In the genomic region with DNA sequence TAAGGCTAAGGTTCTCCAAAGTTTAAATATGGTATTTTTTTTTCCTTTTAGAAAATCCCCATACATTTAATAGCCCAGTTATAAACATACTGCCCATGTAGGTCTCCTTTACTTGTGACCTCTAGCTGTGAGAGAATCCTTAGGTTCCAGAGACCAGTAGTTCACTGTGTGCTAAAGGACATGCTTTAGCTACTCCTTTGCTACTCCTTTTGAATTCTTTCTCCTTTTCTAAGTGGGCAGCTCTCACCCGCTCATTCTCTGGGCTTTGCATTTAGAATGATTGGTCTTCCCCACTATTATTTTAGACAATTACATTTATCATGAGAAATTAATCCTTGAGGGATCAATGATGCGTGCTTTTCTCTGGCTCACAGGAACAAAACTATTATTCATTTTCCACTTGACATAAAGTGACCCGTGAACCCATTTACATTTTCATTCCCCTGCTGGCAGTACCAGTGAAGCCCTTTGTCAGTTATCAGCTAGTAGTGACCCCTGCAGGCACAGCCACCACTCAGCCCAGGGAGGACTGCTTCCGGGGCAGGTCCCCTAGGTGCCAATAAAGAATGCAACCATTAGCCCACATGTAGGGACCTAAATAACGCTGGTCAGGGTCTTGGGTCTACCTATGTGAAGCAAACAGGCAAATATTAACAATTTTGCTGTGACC, we compare ENCODE assay signal across 16 cellular contexts.
DNase-seq lines count a peak whose midpoint lies in the region; TF ChIP-seq lines count a peak whose summit lies in the region.
"Had no signal": no experiment of that assay in that cellular context is flagged by ENCODE, and none has a peak within 500 bp of the region (broad histone marks: within the 10 kb centered on the region; RNA-seq: fewer than 3 reads in every experiment).

No MANE protein-coding gene starts in this region.

- dilution Hi-C loops in mammary epithelial cell (cut with HindIII; ENCODE audit: low sequenced_read_pairs): no loop called here

- intact Hi-C loops in MCF 10A (cut with micrococcal nuclease) (no loop called here), mammary epithelial cell (cut with micrococcal nuclease) (no loop called here), esophagus muscularis mucosa (cut with DNase I) (no loop called here)

- peaks cover 20% of the 10 kb centered on the region for H3K9me3 ChIP-seq in mammary epithelial cell (replicated peaks; ENCODE audit: insufficient read depth, low read length)
- H3K9me3 ChIP-seq in esophagus muscularis mucosa: no peaks in the 10 kb centered on the region
- H3K9me3 ChIP-seq: ovary, thyroid gland had no signal

- H3K4me1 Mint-ChIP-seq in MCF 10A (ENCODE audit: insufficient read depth, unreplicated experiment) (peaks cover 9% of the 10 kb centered on the region), type B pancreatic cell (ENCODE audit: unreplicated experiment) (peaks cover 17% of the 10 kb centered on the region), immature natural killer cell (no peaks in the 10 kb centered on the region)
- H3K4me1 Mint-ChIP-seq: activated CD8-positive, alpha-beta memory T cell treated with anti-CD3 and anti-CD28 coated beads, Interleukin-2, amount 10 ng/mL, durations not matched to agents 7 days and 5 days; activated naive CD4-positive, alpha-beta T cell treated with anti-CD3 and anti-CD28 coated beads, Interleukin-2, amount 50 U/mL, for 24 hours had no signal

- H3K27me3 ChIP-seq in mammary epithelial cell (ENCODE audit: insufficient read depth, low read length) (no peaks in the 10 kb centered on the region), esophagus muscularis mucosa (no peaks in the 10 kb centered on the region)
- H3K27me3 ChIP-seq: ovary, thyroid gland had no signal

- in situ Hi-C loops in mammary epithelial cell (cut with MboI; ENCODE audit: low sequenced_read_pairs in 2 of 2): no loop called here

- no peaks in the 10 kb centered on the region for H4K20me1 ChIP-seq in mammary epithelial cell (ENCODE audit: insufficient read depth, low read length)

- BruUV-seq in MCF 10A (replicated peaks; lab: Mats Ljungman, UMichigan) (no TSS peak), mammary epithelial cell (replicated peaks; lab: Mats Ljungman, UMichigan) (no TSS peak)

- H3K4me2 ChIP-seq in mammary epithelial cell (ENCODE audit: insufficient read depth, low read depth, low read length): no peak overlapping the region
- H3K4me2 ChIP-seq: A549 had no signal

- no peak overlapping the region for H3K27ac Mint-ChIP-seq in MCF 10A (ENCODE audit: low read depth, unreplicated experiment)
- no peak overlapping the region for H3K27ac Mint-ChIP-seq in type B pancreatic cell
- no peak overlapping the region for H3K27ac Mint-ChIP-seq in immature natural killer cell
- H3K27ac Mint-ChIP-seq: activated CD8-positive, alpha-beta memory T cell treated with anti-CD3 and anti-CD28 coated beads, Interleukin-2, amount 10 ng/mL, durations not matched to agents 7 days and 5 days; activated naive CD4-positive, alpha-beta T cell treated with anti-CD3 and anti-CD28 coated beads, Interleukin-2, amount 50 U/mL, for 24 hours had no signal

- no peak overlapping the region for H3K9ac ChIP-seq in mammary epithelial cell (ENCODE audit: insufficient read depth, low read length)

- TF ChIP-seq POLR2A in esophagus muscularis mucosa (IDR thresholded peaks at IDR 0.05; ENCODE audit: low read depth): no peak

- H3K36me3 Mint-ChIP-seq in MCF 10A (ENCODE audit: insufficient read depth, unreplicated experiment) (no peaks in the 10 kb centered on the region), type B pancreatic cell (no peaks in the 10 kb centered on the region), immature natural killer cell (peaks cover 0 to 3% (median 3%) of the 10 kb centered on the region in 3 donors)
- H3K36me3 Mint-ChIP-seq: activated CD8-positive, alpha-beta memory T cell treated with anti-CD3 and anti-CD28 coated beads, Interleukin-2, amount 10 ng/mL, durations not matched to agents 7 days and 5 days; activated naive CD4-positive, alpha-beta T cell treated with anti-CD3 and anti-CD28 coated beads, Interleukin-2, amount 50 U/mL, for 24 hours had no signal

- TF ChIP-seq CTCF in MCF 10A (IDR thresholded peaks at IDR 0.05; ENCODE audit: unreplicated experiment) (peak; percentile 8), mammary epithelial cell (conservative IDR thresholded peaks at IDR 0.05 in 1 of 2, IDR thresholded peaks at IDR 0.05 in 1 of 2; ENCODE audit: extremely low read depth in 1 of 2, insufficient read depth in 1 of 2, low read depth in 1 of 2, low read length in 2 of 2) (no peak), type B pancreatic cell (conservative IDR thresholded peaks at IDR 0.05) (peak; percentile 51), esophagus muscularis mucosa (IDR thresholded peaks at IDR 0.05) (no peak)

- no peaks in the 10 kb centered on the region for H3K79me2 ChIP-seq in mammary epithelial cell (ENCODE audit: insufficient read depth, low read length)

- no peak overlapping the region for H2AFZ ChIP-seq in mammary epithelial cell (ENCODE audit: low read depth, low read length)

- H3K4me1 ChIP-seq in mammary epithelial cell (ENCODE audit: insufficient read depth, low read length) (no peaks in the 10 kb centered on the region), esophagus muscularis mucosa (no peaks in the 10 kb centered on the region)
- H3K4me1 ChIP-seq: A549, thyroid gland had no signal

- POLR2A ChIA-PET in MCF 10A (lab: Yijun Ruan, JAX): no interaction called here

- no peak for DNase-seq in MCF 10A (ENCODE audit: unreplicated experiment)
- DNase-seq in mammary epithelial cell: no peak
- DNase-seq in NCI-H748 treated with DMSO at 0.1 percent for 48 hours (lab: John Stamatoyannopoulos, UW): peak; percentile 75
- DNase-seq in globus pallidus (ENCODE audit: low spot score): peak; percentile 2
- DNase-seq in type B pancreatic cell (ENCODE audit: extremely low spot score, unreplicated experiment): no peak
- no peak for DNase-seq in immature natural killer cell
- no peak for DNase-seq in NCI-H510A treated with DMSO at 0.1 percent for 48 hours (lab: John Stamatoyannopoulos, UW)
- no peak for DNase-seq in esophagus muscularis mucosa (ENCODE audit: extremely low spot score)
- DNase-seq: activated CD8-positive, alpha-beta memory T cell treated with anti-CD3 and anti-CD28 coated beads, Interleukin-2, amount 10 ng/mL, durations not matched to agents 7 days and 5 days; NCI-H510A; ovary; SIG-M5; thyroid gland had no signal

- WGBS in mammary epithelial cell (ENCODE audit: low coverage, missing lambda C conversion rate): 33% methylated on average over 4 of the region's 5 CpGs
- WGBS in esophagus muscularis mucosa: 74% methylated on average over 5 of the region's 5 CpGs

- CTCF ChIA-PET in MCF 10A (lab: Yijun Ruan, JAX) (interaction anchor here (0.7 to 1.3 kb wide), 2 partner anchors 11 to 496 kb away, joined by 4 to 8 read pairs; no protein-coding TSS in a partner anchor), mammary epithelial cell (lab: Charles Lee; ENCODE audit: low non-redundant PET) (no interaction called here)

- no peak for TF ChIP-seq EP300 in esophagus muscularis mucosa (IDR thresholded peaks at IDR 0.05)

- H3K27ac ChIP-seq in mammary epithelial cell (ENCODE audit: insufficient read depth, low read depth, low read length) (no peak overlapping the region), esophagus muscularis mucosa (replicated peaks in 1 of 4) (no peak overlapping the region)
- H3K27ac ChIP-seq: A549, ovary, thyroid gland had no signal

- no peaks in the 10 kb centered on the region for H3K9me3 Mint-ChIP-seq in MCF 10A (ENCODE audit: unreplicated experiment)
- H3K9me3 Mint-ChIP-seq in type B pancreatic cell: no peaks in the 10 kb centered on the region
- peaks cover 8 to 42% (median 26%) of the 10 kb centered on the region in 6 donors for H3K9me3 Mint-ChIP-seq in immature natural killer cell

- H3K4me3 Mint-ChIP-seq in MCF 10A (ENCODE audit: unreplicated experiment): no peak overlapping the region
- no peak overlapping the region for H3K4me3 Mint-ChIP-seq in type B pancreatic cell
- no peak overlapping the region for H3K4me3 Mint-ChIP-seq in immature natural killer cell
- H3K4me3 Mint-ChIP-seq: activated CD8-positive, alpha-beta memory T cell treated with anti-CD3 and anti-CD28 coated beads, Interleukin-2, amount 10 ng/mL, durations not matched to agents 7 days and 5 days; activated naive CD4-positive, alpha-beta T cell treated with anti-CD3 and anti-CD28 coated beads, Interleukin-2, amount 50 U/mL, for 24 hours had no signal

- H3K27me3 Mint-ChIP-seq in MCF 10A (ENCODE audit: insufficient read depth, unreplicated experiment) (peaks cover 30% of the 10 kb centered on the region), type B pancreatic cell (no peaks in the 10 kb centered on the region), immature natural killer cell (ENCODE audit: low read depth in 3 of 3) (no peaks in the 10 kb centered on the region)
- H3K27me3 Mint-ChIP-seq: activated CD8-positive, alpha-beta memory T cell treated with anti-CD3 and anti-CD28 coated beads, Interleukin-2, amount 10 ng/mL, durations not matched to agents 7 days and 5 days; activated naive CD4-positive, alpha-beta T cell treated with anti-CD3 and anti-CD28 coated beads, Interleukin-2, amount 50 U/mL, for 24 hours had no signal

- no peaks in the 10 kb centered on the region for H3K36me3 ChIP-seq in mammary epithelial cell (ENCODE audit: insufficient read depth, low read length)
- H3K36me3 ChIP-seq in esophagus muscularis mucosa: no peaks in the 10 kb centered on the region
- H3K36me3 ChIP-seq: ovary, thyroid gland had no signal

- no peak overlapping the region for H3K4me3 ChIP-seq in mammary epithelial cell (replicated peaks in 1 of 3; ENCODE audit: insufficient read depth in 1 of 3, low read depth in 2 of 3, low read length in 3 of 3)
- no peak overlapping the region for H3K4me3 ChIP-seq in esophagus muscularis mucosa
- H3K4me3 ChIP-seq: A549, lung, ovary, thyroid gland had no signal

Comparison
In these comparisons a context has a peak if more than half of its experiments do, and no peak if none do; other contexts are left out.
1. CTCF ChIP-seq: peak in MCF 10A (single experiment) and type B pancreatic cell (single experiment); none in mammary epithelial cell (0 of 2) and esophagus muscularis mucosa (0 of 3).
2. DNase-seq: peak in NCI-H748 treated with DMSO at 0.1 percent for 48 hours (single experiment) and globus pallidus (single experiment); none in MCF 10A (single experiment), mammary epithelial cell (single experiment), type B pancreatic cell (single experiment), immature natural killer cell (0 of 3), NCI-H510A treated with DMSO at 0.1 percent for 48 hours (single experiment) and esophagus muscularis mucosa (single experiment).